In genomic region chr4:183721207-183722081, GRCh38 we compare ENCODE assay signal across 9 cellular contexts.
DNase-seq lines count a peak whose midpoint lies in the region; ATAC-seq and TF ChIP-seq lines count a peak whose summit lies in the region.
"Had no signal": no experiment of that assay in that cellular context is flagged by ENCODE, and none has a peak within 500 bp of the region (broad histone marks: within the 10 kb centered on the region; RNA-seq: fewer than 3 reads in every experiment).

No MANE protein-coding gene starts in this region.

- H4K20me1 ChIP-seq in MM.1S (ENCODE audit: insufficient read depth, low read length), result no peaks in the 10 kb centered on the region

- H2AFZ ChIP-seq in MM.1S (ENCODE audit: low read length), result peak overlapping the region; percentile 38; the same call in 1 of the 2 replicates

- H3K9me3 ChIP-seq in MM.1S (replicated peaks; ENCODE audit: insufficient read depth, low read length), result no peaks in the 10 kb centered on the region

- H3K79me2 ChIP-seq in MM.1S (ENCODE audit: low read length), result no peaks in the 10 kb centered on the region

- no peak for ATAC-seq in HG02938 (IDR thresholded peaks at IDR 0.05; ENCODE audit: unreplicated experiment)

- peak; percentile 53 for TF ChIP-seq CTCF in GM12874 (IDR thresholded peaks at IDR 0.05; ENCODE audit: insufficient read depth, low read depth, low read length)
- peak; percentile 59 for TF ChIP-seq CTCF in MM.1S (IDR thresholded peaks at IDR 0.05; ENCODE audit: low read length)

- H3K4me2 ChIP-seq in MM.1S (ENCODE audit: low read depth, low read length), result peak overlapping the region; percentile 81; the same call in 1 of the 2 replicates
- H3K4me2 ChIP-seq: KMS-11 had no signal

- peak overlapping the region; percentile 41 for H3K9ac ChIP-seq in MM.1S (ENCODE audit: low read length)
- H3K9ac ChIP-seq: KMS-11 had no signal

- H3K9me2 ChIP-seq in MM.1S (replicated peaks; ENCODE audit: insufficient read depth, low read length), result no peaks in the 10 kb centered on the region

- peaks cover 8% of the 10 kb centered on the region for H3K4me1 ChIP-seq in MM.1S (ENCODE audit: low read length)

- peak overlapping the region; percentile 38 for H3K4me3 ChIP-seq in MM.1S (ENCODE audit: low read length)

- H3K36me3 ChIP-seq in MM.1S (replicated peaks; ENCODE audit: insufficient read depth, low read length), result no peaks in the 10 kb centered on the region

- H3K27me3 ChIP-seq in MM.1S (replicated peaks; ENCODE audit: insufficient read depth, low read length), result no peaks in the 10 kb centered on the region

- DNase-seq in MM.1S (peak; percentile 74), germinal center (ENCODE audit: low spot score) (peak; percentile 32), posterior vena cava (ENCODE audit: low spot score) (peak; percentile 88), NCI-H1105 (lab: John Stamatoyannopoulos, UW) (no peak), NCI-H2081 (lab: John Stamatoyannopoulos, UW) (no peak)
- peak; percentile 29 for DNase-seq in activated effector memory CD4-positive, alpha-beta T cell treated with Interleukin-2 at 50 U/mL for 16 hours

- peak overlapping the region; percentile 84; the same call in 1 of the 2 replicates for H3K27ac ChIP-seq in MM.1S (ENCODE audit: low read length)
- H3K27ac ChIP-seq: KMS-11 had no signal

- intact Hi-C loops in posterior vena cava (cut with DNase I), result no loop called here

- H3F3A ChIP-seq in MM.1S (ENCODE audit: insufficient read depth, low read length), result peaks cover 34% of the 10 kb centered on the region

Comparison
In these comparisons a context has a peak if more than half of its experiments do, and no peak if none do; other contexts are left out.
1. DNase-seq: peak in MM.1S (single experiment), activated effector memory CD4-positive, alpha-beta T cell treated with Interleukin-2 at 50 U/mL for 16 hours (single experiment), germinal center (single experiment) and posterior vena cava (single experiment); none in NCI-H1105 (single experiment) and NCI-H2081 (0 of 2).